ENCODE assay signal across 1 cellular context in the genomic region with DNA sequence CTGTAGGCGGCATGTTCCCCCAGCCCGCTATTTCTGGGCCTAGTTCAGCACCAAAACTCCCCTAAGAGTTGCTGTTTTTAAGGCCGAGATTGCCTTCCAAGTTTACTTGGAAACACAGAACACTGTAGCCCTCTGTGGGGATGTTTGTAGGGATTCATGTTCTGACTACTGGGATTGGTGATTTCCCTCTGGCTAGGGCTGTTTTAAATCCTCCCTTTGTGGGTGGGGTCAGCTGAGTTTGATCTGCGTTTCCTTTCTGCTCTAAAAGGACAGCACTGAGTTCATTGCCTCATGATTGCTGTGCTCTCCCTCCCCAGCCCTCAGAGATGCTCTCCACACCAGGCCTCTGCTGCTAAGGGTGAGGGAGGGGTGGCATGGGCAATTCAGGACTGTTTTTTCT.
TF ChIP-seq lines count a peak whose summit lies in the region.

No MANE protein-coding gene starts in this region.

TF ChIP-seq in GM23338, 12 proteins besides CTCF, POLR2A, EP300 and RAD21 (continued from another document):
- TF ChIP-seq, protein P1, sequence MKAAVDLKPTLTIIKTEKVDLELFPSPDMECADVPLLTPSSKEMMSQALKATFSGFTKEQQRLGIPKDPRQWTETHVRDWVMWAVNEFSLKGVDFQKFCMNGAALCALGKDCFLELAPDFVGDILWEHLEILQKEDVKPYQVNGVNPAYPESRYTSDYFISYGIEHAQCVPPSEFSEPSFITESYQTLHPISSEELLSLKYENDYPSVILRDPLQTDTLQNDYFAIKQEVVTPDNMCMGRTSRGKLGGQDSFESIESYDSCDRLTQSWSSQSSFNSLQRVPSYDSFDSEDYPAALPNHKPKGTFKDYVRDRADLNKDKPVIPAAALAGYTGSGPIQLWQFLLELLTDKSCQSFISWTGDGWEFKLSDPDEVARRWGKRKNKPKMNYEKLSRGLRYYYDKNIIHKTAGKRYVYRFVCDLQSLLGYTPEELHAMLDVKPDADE (IDR thresholded peaks at IDR 0.05), result no peak
